ENCODE assay signal across 18 cellular contexts in genomic region chr2:42008241-42008911, GRCh38. TPM values are rescaled to one million over a fixed set of nuclear protein-coding genes. Genes with fewer than 3 reads are reported as not detected.
DNase-seq lines count a peak whose midpoint lies in the region; ATAC-seq and TF ChIP-seq lines count a peak whose summit lies in the region.
"Had no signal": no experiment of that assay in that cellular context is flagged by ENCODE, and none has a peak within 500 bp of the region (broad histone marks: within the 10 kb centered on the region; RNA-seq: fewer than 3 reads in every experiment).

No MANE protein-coding gene starts in this region.

- peaks cover 32% of the 10 kb centered on the region for H3K4me1 Mint-ChIP-seq in chondrocyte (ENCODE audit: low read depth)

- H3K9me3 ChIP-seq in heart left ventricle (peaks cover 0 to 6% (median 0%) of the 10 kb centered on the region in 12 donors), uterus (no peaks in the 10 kb centered on the region)

- H3K27ac Mint-ChIP-seq in chondrocyte (ENCODE audit: unreplicated experiment), result peak overlapping the region; percentile 1
- H3K27ac Mint-ChIP-seq: activated B cell treated with CpG ODN at 0.5 μM for 24 hours; immature natural killer cell; T-helper 1 cell treated with Interleukin-12 subunit alpha and Interleukin-12 subunit beta and Interleukin-4 antibody, amounts not matched to agents 30 μg/mL and 1 μg/mL, for 36 hours had no signal

- no peak overlapping the region for H3K4me3 Mint-ChIP-seq in chondrocyte (ENCODE audit: unreplicated experiment)
- H3K4me3 Mint-ChIP-seq: activated B cell treated with CpG ODN at 0.5 μM for 24 hours; T-helper 1 cell treated with Interleukin-12 subunit alpha and Interleukin-12 subunit beta and Interleukin-4 antibody, amounts not matched to agents 30 μg/mL and 1 μg/mL, for 36 hours had no signal

- H3K4me1 ChIP-seq in heart left ventricle (peaks cover 0 to 17% (median 3%) of the 10 kb centered on the region in 12 donors), uterus (no peaks in the 10 kb centered on the region)

- WGBS in heart left ventricle, 4 donors, result 78 to 91% (median 88%) methylated on average over 10 of the region's 10 CpGs

- ATAC-seq in heart left ventricle, result peak; percentile 13 to 45 (median 27)
- no peak for ATAC-seq in HG02571 (IDR thresholded peaks at IDR 0.05; ENCODE audit: unreplicated experiment)
- ATAC-seq in HG03039 (IDR thresholded peaks at IDR 0.05; ENCODE audit: unreplicated experiment), result no peak

- H3K27me3 Mint-ChIP-seq in chondrocyte (ENCODE audit: low read depth), result no peaks in the 10 kb centered on the region

- H3K27me3 ChIP-seq in heart left ventricle (no peaks in the 10 kb centered on the region), uterus (no peaks in the 10 kb centered on the region)

- intact Hi-C loops in heart left ventricle (cut with DNase I), result no loop called here
- intact Hi-C loops in cardiac septum (cut with DNase I), result no loop called here
- intact Hi-C loops in uterus (cut with DNase I; ENCODE audit: low total_unique reads), result loop anchor here (10.0 kb wide), 1 partner anchor 74 kb away; no protein-coding TSS in a partner anchor

- H3K4me3 ChIP-seq in heart left ventricle (no peak overlapping the region), uterus (no peak overlapping the region)

- TF ChIP-seq POLR2A in heart left ventricle (IDR thresholded peaks at IDR 0.05) (no peak), uterus (IDR thresholded peaks at IDR 0.05) (no peak)

- H3K36me3 ChIP-seq in heart left ventricle, result no peaks in the 10 kb centered on the region
- H3K36me3 ChIP-seq in uterus, result no peaks in the 10 kb centered on the region

- H3K36me3 Mint-ChIP-seq in chondrocyte (ENCODE audit: low read depth), result peaks cover 5% of the 10 kb centered on the region

- H3K9me3 Mint-ChIP-seq in chondrocyte (ENCODE audit: low read depth), result peaks cover 10% of the 10 kb centered on the region

- no peak for TF ChIP-seq CTCF in heart left ventricle (IDR thresholded peaks at IDR 0.05)
- TF ChIP-seq CTCF in chondrocyte (IDR thresholded peaks at IDR 0.05), result no peak
- no peak for TF ChIP-seq CTCF in uterus (IDR thresholded peaks at IDR 0.05)

- no peak overlapping the region for H3K27ac ChIP-seq in heart left ventricle
- H3K27ac ChIP-seq in uterus, result peak overlapping the region; percentile 33 to 70
- H3K27ac ChIP-seq: C4-2B had no signal

- DNase-seq in heart left ventricle, result no peak
- DNase-seq in cardiac septum (ENCODE audit: low spot score), result no peak
- DNase-seq in chondrocyte (ENCODE audit: low spot score), result no peak
- DNase-seq in left kidney (ENCODE audit: low read depth, low spot score), result peak; percentile 93
- DNase-seq in uterus, result peak; percentile 54 to 83
- DNase-seq in activated CD4-positive, alpha-beta T cell treated with anti-CD3 and anti-CD28 coated beads, Interleukin-2, amount 50 U/mL, for 48 hours, result no peak
- DNase-seq: activated B cell treated with CpG ODN at 0.5 μM for 24 hours; activated effector memory CD4-positive, alpha-beta T cell treated with Interleukin-2 at 50 U/mL for 16 hours; DMS53; immature natural killer cell; NCI-H1694; NCI-H345; retina; stimulated activated naive CD4-positive, alpha-beta T cell treated with Interleukin-2 at 50 U/mL for 16 hours had no signal

RNA-seq across cellular contexts. Expression of gene PKDCC, which starts 39.4 kb away (rescaled TPM):
- total RNA-seq in heart left ventricle (100 to 1,000 TPM in 1 of 9 donors, 10 to 100 TPM in 8; 22.7 to 124 (median 53.0) TPM), cardiac septum (74.7 TPM), chondrocyte (83.1 to 164 TPM (median 155 TPM) in 3 replicates), uterus (100 to 1,000 TPM in 2 of 4 donors, 10 to 100 TPM in 2; 34.1 to 244 (median 109) TPM)
- 10 to 100 TPM; 62.4 to 84.2 TPM for polyA plus RNA-seq in heart left ventricle
- total RNA-seq: activated B cell treated with CpG ODN at 0.5 μM for 24 hours had no signal
- polyA plus RNA-seq: immature natural killer cell had no signal

Comparison
In these comparisons a context has a peak if more than half of its experiments do, and no peak if none do; other contexts are left out.
1. ATAC-seq: peak in heart left ventricle (4 of 4); none in HG02571 (single experiment) and HG03039 (single experiment).
2. DNase-seq: peak in left kidney (single experiment) and uterus (2 of 2); none in heart left ventricle (0 of 5), cardiac septum (single experiment), chondrocyte (single experiment) and activated CD4-positive, alpha-beta T cell treated with anti-CD3 and anti-CD28 coated beads, Interleukin-2, amount 50 U/mL, for 48 hours (0 of 2).
3. H3K27ac ChIP-seq: peak in uterus (2 of 2); none in heart left ventricle (0 of 12).